ENCODE assay signal across 12 cellular contexts in genomic region chr5:68478306-68479091, GRCh38.
A peak's percentile ranks its signal among the peaks of the same experiment; 100 is the strongest.
DNase-seq lines count a peak whose midpoint lies in the region; ATAC-seq and TF ChIP-seq lines count a peak whose summit lies in the region.
"Had no signal": no experiment of that assay in that cellular context is flagged by ENCODE, and none has a peak within 500 bp of the region (broad histone marks: within the 10 kb centered on the region; RNA-seq: fewer than 3 reads in every experiment).

No MANE protein-coding gene starts in this region.

- BruUV-seq in mammary epithelial cell (replicated peaks; lab: Mats Ljungman, UMichigan) = no TSS peak

- H3K9me3 ChIP-seq in breast epithelium = no peaks in the 10 kb centered on the region
- no peaks in the 10 kb centered on the region for H3K9me3 ChIP-seq in mammary epithelial cell (replicated peaks; ENCODE audit: insufficient read depth, low read length)
- H3K9me3 ChIP-seq in muscle layer of colon (ENCODE audit: low read length) = no peaks in the 10 kb centered on the region
- H3K9me3 ChIP-seq in aorta (ENCODE audit: control insufficient read depth, low read length) = no peaks in the 10 kb centered on the region
- H3K9me3 ChIP-seq in smooth muscle cell (replicated peaks; ENCODE audit: low read depth) = no peaks in the 10 kb centered on the region
- H3K9me3 ChIP-seq: BLaER1 had no signal

- H3K9ac ChIP-seq in mammary epithelial cell (ENCODE audit: insufficient read depth, low read length) (no peak overlapping the region), muscle layer of colon (ENCODE audit: low read length) (no peak overlapping the region), smooth muscle cell (ENCODE audit: low read depth) (no peak overlapping the region)
- H3K9ac ChIP-seq: BLaER1 had no signal

- no peaks in the 10 kb centered on the region for H3K79me2 ChIP-seq in mammary epithelial cell (ENCODE audit: insufficient read depth, low read length)
- no peaks in the 10 kb centered on the region for H3K79me2 ChIP-seq in smooth muscle cell (ENCODE audit: low read depth)

- dilution Hi-C loops in mammary epithelial cell (cut with HindIII; ENCODE audit: low sequenced_read_pairs) = no loop called here

- H3F3A ChIP-seq in smooth muscle cell (ENCODE audit: low read depth) = no peaks in the 10 kb centered on the region

- CTCF ChIA-PET in mammary epithelial cell (lab: Charles Lee; ENCODE audit: low non-redundant PET) = interaction anchor here (0.6 kb wide), 1 partner anchor 8 kb away, joined by 3 read pairs; no protein-coding TSS in a partner anchor

- no peak for TF ChIP-seq CTCF in breast epithelium (IDR thresholded peaks at IDR 0.05)
- TF ChIP-seq CTCF in mammary epithelial cell (conservative IDR thresholded peaks at IDR 0.05 in 1 of 2, IDR thresholded peaks at IDR 0.05 in 1 of 2; ENCODE audit: extremely low read depth in 1 of 2, insufficient read depth in 1 of 2, low read depth in 1 of 2, low read length in 2 of 2) = no peak
- TF ChIP-seq CTCF in dorsolateral prefrontal cortex (IDR thresholded peaks at IDR 0.05 in 54 of 56, conservative IDR thresholded peaks at IDR 0.05 in 2 of 56; ENCODE audit: low read depth in 1 of 56, partially characterized antibody in 56 of 56) = no peak
- TF ChIP-seq CTCF in smooth muscle cell (IDR thresholded peaks at IDR 0.05; ENCODE audit: borderline replicate concordance, insufficient read depth, poor library complexity, severe bottlenecking) = no peak

- WGBS in mammary epithelial cell (ENCODE audit: low coverage, missing lambda C conversion rate) = 58% methylated on average over 2 of the region's 2 CpGs
- WGBS in aorta, 2 donors = 49 to 50% methylated on average over 2 of the region's 2 CpGs
- WGBS in smooth muscle cell (ENCODE audit: low lambda C conversion rate) = 75% methylated on average over 2 of the region's 2 CpGs

- H3K4me3 ChIP-seq in breast epithelium = no peak overlapping the region
- H3K4me3 ChIP-seq in mammary epithelial cell (replicated peaks in 1 of 3; ENCODE audit: insufficient read depth in 1 of 3, low read depth in 2 of 3, low read length in 3 of 3) = no peak overlapping the region
- no peak overlapping the region for H3K4me3 ChIP-seq in dorsolateral prefrontal cortex
- H3K4me3 ChIP-seq in muscle layer of colon (ENCODE audit: low read depth in 1 of 2, low read length in 2 of 2) = no peak overlapping the region
- H3K4me3 ChIP-seq in aorta (ENCODE audit: low read length in 2 of 2) = no peak overlapping the region
- no peak overlapping the region for H3K4me3 ChIP-seq in smooth muscle cell
- H3K4me3 ChIP-seq: BLaER1 had no signal

- H3K4me2 ChIP-seq in mammary epithelial cell (ENCODE audit: insufficient read depth, low read depth, low read length) = no peak overlapping the region
- no peak overlapping the region for H3K4me2 ChIP-seq in smooth muscle cell
- H3K4me2 ChIP-seq: BLaER1 had no signal

- no peaks in the 10 kb centered on the region for H3K27me3 ChIP-seq in breast epithelium
- no peaks in the 10 kb centered on the region for H3K27me3 ChIP-seq in mammary epithelial cell (ENCODE audit: insufficient read depth, low read length)
- H3K27me3 ChIP-seq in dorsolateral prefrontal cortex = no peaks in the 10 kb centered on the region
- no peaks in the 10 kb centered on the region for H3K27me3 ChIP-seq in muscle layer of colon (ENCODE audit: control insufficient read depth in 1 of 2, insufficient read depth in 2 of 2, low read length in 2 of 2)
- no peaks in the 10 kb centered on the region for H3K27me3 ChIP-seq in aorta (ENCODE audit: control insufficient read depth in 1 of 2, insufficient read depth in 2 of 2, low read length in 1 of 2)
- no peaks in the 10 kb centered on the region for H3K27me3 ChIP-seq in smooth muscle cell (ENCODE audit: low read depth)
- H3K27me3 ChIP-seq: BLaER1 had no signal

- H3K4me1 ChIP-seq in breast epithelium = no peaks in the 10 kb centered on the region
- H3K4me1 ChIP-seq in mammary epithelial cell (ENCODE audit: insufficient read depth, low read length) = no peaks in the 10 kb centered on the region
- peaks cover 19% of the 10 kb centered on the region for H3K4me1 ChIP-seq in muscle layer of colon (ENCODE audit: insufficient read depth, low read length)
- peaks cover 4 to 8% of the 10 kb centered on the region in 2 donors for H3K4me1 ChIP-seq in aorta (ENCODE audit: control insufficient read depth in 1 of 2, insufficient read depth in 2 of 2, low read length in 2 of 2)
- no peaks in the 10 kb centered on the region for H3K4me1 ChIP-seq in smooth muscle cell (ENCODE audit: low read depth)

- in situ Hi-C loops in mammary epithelial cell (cut with MboI; ENCODE audit: low sequenced_read_pairs in 2 of 2) = no loop called here

- H2AFZ ChIP-seq in mammary epithelial cell (ENCODE audit: low read depth, low read length) = no peak overlapping the region
- no peak overlapping the region for H2AFZ ChIP-seq in smooth muscle cell (ENCODE audit: low read depth)

- no peak for TF ChIP-seq POLR2A in breast epithelium (IDR thresholded peaks at IDR 0.05)

- H3K36me3 ChIP-seq in breast epithelium = no peaks in the 10 kb centered on the region
- no peaks in the 10 kb centered on the region for H3K36me3 ChIP-seq in mammary epithelial cell (ENCODE audit: insufficient read depth, low read length)
- H3K36me3 ChIP-seq in muscle layer of colon (ENCODE audit: insufficient read depth, low read length) = no peaks in the 10 kb centered on the region
- no peaks in the 10 kb centered on the region for H3K36me3 ChIP-seq in aorta (ENCODE audit: control insufficient read depth in 1 of 2, insufficient read depth in 2 of 2, low read length in 1 of 2)
- no peaks in the 10 kb centered on the region for H3K36me3 ChIP-seq in smooth muscle cell (ENCODE audit: low read depth)
- H3K36me3 ChIP-seq: BLaER1 had no signal

- ATAC-seq in aorta (ENCODE audit: low FRiP score) = peak; percentile 47
- ATAC-seq: activated CD8-positive, alpha-beta T cell treated with anti-CD3 and anti-CD28 coated beads, Interleukin-2, amount 10 ng/mL, durations not matched to agents 7 days and 5 days had no signal

- H4K20me1 ChIP-seq in mammary epithelial cell (ENCODE audit: insufficient read depth, low read length) (no peaks in the 10 kb centered on the region), smooth muscle cell (ENCODE audit: low read depth) (no peaks in the 10 kb centered on the region)
- H4K20me1 ChIP-seq: BLaER1 had no signal

- intact Hi-C loops in breast epithelium (cut with DNase I; ENCODE audit: low total_unique reads) (no loop called here), mammary epithelial cell (cut with micrococcal nuclease) (loop anchor here (10.0 kb wide), 1 partner anchor 176 kb away; no protein-coding TSS in a partner anchor), dorsolateral prefrontal cortex (cut with DNase I) (no loop called here), aorta (cut with DNase I) (no loop called here)

- DNase-seq in breast epithelium (ENCODE audit: low spot score in 2 of 2) = no peak
- DNase-seq in mammary epithelial cell = no peak
- no peak for DNase-seq in dorsolateral prefrontal cortex
- DNase-seq in aorta = no peak
- no peak for DNase-seq in OCI-M2 (lab: John Stamatoyannopoulos, UW; ENCODE audit: unreplicated experiment)
- DNase-seq in smooth muscle cell (lab: John Stamatoyannopoulos, UW; ENCODE audit: unreplicated experiment) = no peak
- DNase-seq in GDM1 (lab: John Stamatoyannopoulos, UW) = no peak
- DNase-seq: activated CD8-positive, alpha-beta T cell treated with anti-CD3 and anti-CD28 coated beads, Interleukin-2, amount 10 ng/mL, durations not matched to agents 7 days and 5 days; activated naive CD4-positive, alpha-beta T cell treated with anti-CD3 and anti-CD28 coated beads for 36 hours; NCI-H510A treated with DMSO at 0.1 percent for 48 hours had no signal

- H3K27ac ChIP-seq in breast epithelium (peak overlapping the region; percentile 68 to 70), mammary epithelial cell (ENCODE audit: insufficient read depth, low read depth, low read length) (no peak overlapping the region), dorsolateral prefrontal cortex (peak overlapping the region in 49 of 59 donors; percentile 1 to 86 (median 68)), muscle layer of colon (ENCODE audit: low read depth, low read length) (peak overlapping the region; percentile 7), aorta (ENCODE audit: low read depth in 1 of 2, low read length in 2 of 2) (peak overlapping the region in 1 of 2 donors; percentile 12), smooth muscle cell (ENCODE audit: low read depth) (no peak overlapping the region)
- H3K27ac ChIP-seq: BLaER1 had no signal

Comparison
In these comparisons a context has a peak if more than half of its experiments do, and no peak if none do; other contexts are left out.
1. H3K27ac ChIP-seq: peak in breast epithelium (2 of 2), dorsolateral prefrontal cortex (49 of 59) and muscle layer of colon (single experiment); none in mammary epithelial cell (single experiment) and smooth muscle cell (single experiment).